ENCODE assay signal across 1 cellular context in genomic region chr6:125604257-125604656, GRCh38.
"Had no signal": no experiment of that assay in that cellular context is flagged by ENCODE, and none has a peak within 500 bp of the region (broad histone marks: within the 10 kb centered on the region; RNA-seq: fewer than 3 reads in every experiment).

No MANE protein-coding gene starts in this region.

- H3K4me3 ChIP-seq: MG63 had no signal

- H3K36me3 ChIP-seq: MG63 had no signal

- H3K9me3 ChIP-seq: MG63 had no signal
